Comparison of ENCODE assay signal across 12 cellular contexts in genomic region chr13:50617134-50617721, GRCh38.
DNase-seq lines count a peak whose midpoint lies in the region; ATAC-seq, FAIRE-seq and TF ChIP-seq lines count a peak whose summit lies in the region.
"Had no signal": no experiment of that assay in that cellular context is flagged by ENCODE, and none has a peak within 500 bp of the region (broad histone marks: within the 10 kb centered on the region; RNA-seq: fewer than 3 reads in every experiment).

No MANE protein-coding gene starts in this region.

- H3K4me1 Mint-ChIP-seq in activated T-cell treated with anti-CD3 and anti-CD28 coated beads, Interleukin-2, amount 50 U/mL, for 4 hours (ENCODE audit: low read depth): peaks cover 3% of the 10 kb centered on the region
- H3K4me1 Mint-ChIP-seq: activated CD4-positive, alpha-beta T cell treated with anti-CD3 and anti-CD28 coated beads for 36 hours had no signal

- no peaks in the 10 kb centered on the region for H3K9me3 Mint-ChIP-seq in activated T-cell treated with anti-CD3 and anti-CD28 coated beads, Interleukin-2, amount 50 U/mL, for 4 hours
- H3K9me3 Mint-ChIP-seq: CD4-positive, CD25-positive, alpha-beta regulatory T cell had no signal

- no peaks in the 10 kb centered on the region for H3K36me3 Mint-ChIP-seq in activated T-cell treated with anti-CD3 and anti-CD28 coated beads, Interleukin-2, amount 50 U/mL, for 4 hours (ENCODE audit: insufficient read depth)

- H3K4me3 ChIP-seq in AG10803 (ENCODE audit: low read length) (no peak overlapping the region), kidney epithelial cell (ENCODE audit: low read depth, low read length) (no peak overlapping the region)

- TF ChIP-seq POLR2A in GM12891 (IDR thresholded peaks at IDR 0.05; ENCODE audit: low read depth, low read length): no peak

- H3K27me3 Mint-ChIP-seq in activated T-cell treated with anti-CD3 and anti-CD28 coated beads, Interleukin-2, amount 50 U/mL, for 4 hours (ENCODE audit: low read depth): no peaks in the 10 kb centered on the region
- H3K27me3 Mint-ChIP-seq: activated CD4-positive, alpha-beta T cell treated with anti-CD3 and anti-CD28 coated beads for 36 hours had no signal

- DNase-seq in AG10803 (ENCODE audit: low read depth) (peak; percentile 94), HTR-8/SVneo (ENCODE audit: insufficient read length, low spot score) (peak; percentile 30), amniotic epithelial cell (ENCODE audit: low read depth) (peak; percentile 96), kidney epithelial cell (ENCODE audit: low read depth) (peak; percentile 12), GM12891 (ENCODE audit: insufficient read length, low spot score) (no peak), NCI-H2081 treated with DMSO at 0.1 percent for 48 hours (lab: John Stamatoyannopoulos, UW) (no peak)
- DNase-seq in activated T-cell treated with anti-CD3 and anti-CD28 coated beads, Interleukin-2, amount 50 U/mL, for 4 hours: no peak
- DNase-seq: activated CD4-positive, alpha-beta T cell treated with anti-CD3 and anti-CD28 coated beads for 36 hours; CD4-positive, CD25-positive, alpha-beta regulatory T cell; midbrain; stimulated activated naive CD4-positive, alpha-beta T cell treated with Interleukin-2 at 50 U/mL for 16 hours had no signal

- FAIRE-seq in HTR-8/SVneo (lab: Jason Lieb, UNC) (no peak), GM12891 (lab: Jason Lieb, UNC) (no peak)

- TF ChIP-seq CTCF in AG10803 (conservative IDR thresholded peaks at IDR 0.05; ENCODE audit: low read length): no peak
- TF ChIP-seq CTCF in kidney epithelial cell (IDR thresholded peaks at IDR 0.05; ENCODE audit: insufficient read depth, low read length, poor library complexity, severe bottlenecking): no peak

- ATAC-seq in HG03571 (IDR thresholded peaks at IDR 0.05; ENCODE audit: unreplicated experiment): no peak
- no peak for ATAC-seq in activated T-cell treated with anti-CD3 and anti-CD28 coated beads, Interleukin-2, amount 50 U/mL, for 4 hours
- ATAC-seq: activated CD4-positive, alpha-beta T cell treated with anti-CD3 and anti-CD28 coated beads for 36 hours had no signal

- H3K4me3 Mint-ChIP-seq in activated T-cell treated with anti-CD3 and anti-CD28 coated beads, Interleukin-2, amount 50 U/mL, for 4 hours: no peak overlapping the region
- H3K4me3 Mint-ChIP-seq: activated CD4-positive, alpha-beta T cell treated with anti-CD3 and anti-CD28 coated beads for 36 hours; CD4-positive, CD25-positive, alpha-beta regulatory T cell had no signal

- H3K36me3 ChIP-seq in kidney epithelial cell (ENCODE audit: control insufficient read depth, insufficient read depth, low read length): no peaks in the 10 kb centered on the region

- no peaks in the 10 kb centered on the region for H3K27me3 ChIP-seq in kidney epithelial cell (ENCODE audit: control insufficient read depth, insufficient read depth, low read length)

TF ChIP-seq in GM12891, 5 proteins besides CTCF, POLR2A, EP300 and RAD21:
- no peak for TF ChIP-seq POLR2AphosphoS5 (IDR thresholded peaks at IDR 0.05; ENCODE audit: low read depth, low read length)
- TF ChIP-seq TAF1 (IDR thresholded peaks at IDR 0.05; ENCODE audit: low read depth, low read length): no peak
- no peak for TF ChIP-seq POU2F2 (IDR thresholded peaks at IDR 0.05; ENCODE audit: low read depth, low read length)
- TF ChIP-seq SPI1 (IDR thresholded peaks at IDR 0.05; ENCODE audit: low read depth, low read length): no peak
- no peak for TF ChIP-seq PAX5 (IDR thresholded peaks at IDR 0.05; ENCODE audit: insufficient read depth, low read length, severe bottlenecking)

Comparison
In these comparisons a context has a peak if more than half of its experiments do, and no peak if none do; other contexts are left out.
1. DNase-seq: peak in AG10803 (single experiment), HTR-8/SVneo (single experiment), amniotic epithelial cell (single experiment) and kidney epithelial cell (single experiment); none in activated T-cell treated with anti-CD3 and anti-CD28 coated beads, Interleukin-2, amount 50 U/mL, for 4 hours (single experiment), GM12891 (single experiment) and NCI-H2081 treated with DMSO at 0.1 percent for 48 hours (single experiment).